8 cellular contexts compared by ENCODE assay signal in genomic region chr9:104969116-104969515, GRCh38. TPM values are rescaled to one million over a fixed set of nuclear protein-coding genes. Genes with fewer than 3 reads are reported as not detected.
A peak's percentile ranks its signal among the peaks of the same experiment; 100 is the strongest.
DNase-seq lines count a peak whose midpoint lies in the region; ATAC-seq, FAIRE-seq and TF ChIP-seq lines count a peak whose summit lies in the region.

No MANE protein-coding gene starts in this region.

- no peak for FAIRE-seq in small intestine (lab: Jason Lieb, UNC)

- H3K9me3 ChIP-seq in colonic mucosa (no peaks in the 10 kb centered on the region), mucosa of rectum (ENCODE audit: control insufficient read depth in 2 of 2, low read length in 2 of 2) (no peaks in the 10 kb centered on the region), upper lobe of right lung (no peaks in the 10 kb centered on the region), small intestine (ENCODE audit: control insufficient read depth, low read depth) (no peaks in the 10 kb centered on the region)

- CTCF ChIA-PET in activated naive CD4-positive, alpha-beta T cell treated with anti-CD3 and anti-CD28 coated beads, Interleukin-2, amount 10 ng/mL, durations not matched to agents 7 days and 5 days (lab: Charles Lee) = no interaction called here

- H3K4me3 Mint-ChIP-seq in activated naive CD4-positive, alpha-beta T cell treated with anti-CD3 and anti-CD28 coated beads, Interleukin-2, amount 10 ng/mL, durations not matched to agents 7 days and 5 days = peak overlapping the region; percentile 79

- H3K27me3 Mint-ChIP-seq in activated naive CD4-positive, alpha-beta T cell treated with anti-CD3 and anti-CD28 coated beads, Interleukin-2, amount 10 ng/mL, durations not matched to agents 7 days and 5 days = peaks cover 46% of the 10 kb centered on the region

- H3K27me3 ChIP-seq in colonic mucosa (no peaks in the 10 kb centered on the region), mucosa of rectum (ENCODE audit: control insufficient read depth in 2 of 2, insufficient read depth in 2 of 2, low read length in 2 of 2) (no peaks in the 10 kb centered on the region), upper lobe of right lung (no peaks in the 10 kb centered on the region), small intestine (ENCODE audit: control insufficient read depth in 2 of 2, insufficient read depth in 2 of 2, low read length in 2 of 2) (peaks cover 0 to 1% of the 10 kb centered on the region in 2 donors)

- H3K4me1 ChIP-seq in colonic mucosa (no peaks in the 10 kb centered on the region), mucosa of rectum (ENCODE audit: control insufficient read depth in 2 of 2, insufficient read depth in 2 of 2, low read length in 2 of 2) (peaks cover 6 to 12% of the 10 kb centered on the region in 2 donors), upper lobe of right lung (peaks cover 17% of the 10 kb centered on the region), small intestine (ENCODE audit: control insufficient read depth in 2 of 2, insufficient read depth in 1 of 2, low read depth in 1 of 2, low read length in 1 of 2) (no peaks in the 10 kb centered on the region)

- intact Hi-C loops in colonic mucosa (cut with DNase I) (loop anchor here (5.0 kb wide), 1 partner anchor 42 kb away; the partner anchor contains the start of gene ABCA1), upper lobe of right lung (cut with DNase I) (no loop called here)

- 67 to 72% (median 71%) methylated on average over 4 of the region's 4 CpGs for WGBS in small intestine, 3 donors

- H3K9me3 Mint-ChIP-seq in activated naive CD4-positive, alpha-beta T cell treated with anti-CD3 and anti-CD28 coated beads, Interleukin-2, amount 10 ng/mL, durations not matched to agents 7 days and 5 days = no peaks in the 10 kb centered on the region

- H3K4me1 Mint-ChIP-seq in activated naive CD4-positive, alpha-beta T cell treated with anti-CD3 and anti-CD28 coated beads, Interleukin-2, amount 10 ng/mL, durations not matched to agents 7 days and 5 days = peaks cover 12% of the 10 kb centered on the region

- H3K36me3 Mint-ChIP-seq in activated naive CD4-positive, alpha-beta T cell treated with anti-CD3 and anti-CD28 coated beads, Interleukin-2, amount 10 ng/mL, durations not matched to agents 7 days and 5 days = no peaks in the 10 kb centered on the region

- no peaks in the 10 kb centered on the region for H3K36me3 ChIP-seq in colonic mucosa
- H3K36me3 ChIP-seq in mucosa of rectum (ENCODE audit: control insufficient read depth in 2 of 2, insufficient read depth in 2 of 2, low read length in 2 of 2) = no peaks in the 10 kb centered on the region
- no peaks in the 10 kb centered on the region for H3K36me3 ChIP-seq in upper lobe of right lung
- H3K36me3 ChIP-seq in small intestine (ENCODE audit: control insufficient read depth in 2 of 2, insufficient read depth in 2 of 2, low read length in 2 of 2) = no peaks in the 10 kb centered on the region

- TF ChIP-seq CTCF in colonic mucosa (IDR thresholded peaks at IDR 0.05) = no peak
- no peak for TF ChIP-seq CTCF in upper lobe of right lung (IDR thresholded peaks at IDR 0.05)

- H3K9ac ChIP-seq in colonic mucosa (ENCODE audit: low read depth in 2 of 2, low read length in 2 of 2) (no peak overlapping the region), mucosa of rectum (ENCODE audit: low read depth in 1 of 2, low read length in 2 of 2) (peak overlapping the region in 1 of 2 donors; percentile 81)

- H3K4me3 ChIP-seq in colonic mucosa = no peak overlapping the region
- H3K4me3 ChIP-seq in mucosa of rectum (ENCODE audit: low read length in 2 of 2) = no peak overlapping the region
- H3K4me3 ChIP-seq in upper lobe of right lung = peak overlapping the region; percentile 67
- no peak overlapping the region for H3K4me3 ChIP-seq in small intestine (ENCODE audit: low read depth in 1 of 2, low read length in 2 of 2)

- ATAC-seq in upper lobe of right lung (peak; percentile 3), GM21825 (IDR thresholded peaks at IDR 0.05; ENCODE audit: unreplicated experiment) (no peak), HG03025 (IDR thresholded peaks at IDR 0.05; ENCODE audit: low FRiP score, unreplicated experiment) (no peak)

- H3K27ac ChIP-seq in colonic mucosa = peak overlapping the region; percentile 69
- H3K27ac ChIP-seq in mucosa of rectum (ENCODE audit: low read depth in 2 of 2, low read length in 2 of 2) = peak overlapping the region; percentile 38 to 82
- H3K27ac ChIP-seq in upper lobe of right lung = peak overlapping the region; percentile 88
- H3K27ac ChIP-seq in small intestine (ENCODE audit: low read depth in 1 of 2, low read length in 1 of 2) = no peak overlapping the region

- no peak overlapping the region for H3K27ac Mint-ChIP-seq in activated naive CD4-positive, alpha-beta T cell treated with anti-CD3 and anti-CD28 coated beads, Interleukin-2, amount 10 ng/mL, durations not matched to agents 7 days and 5 days

- DNase-seq in activated naive CD4-positive, alpha-beta T cell treated with anti-CD3 and anti-CD28 coated beads, Interleukin-2, amount 10 ng/mL, durations not matched to agents 7 days and 5 days = no peak
- no peak for DNase-seq in activated naive CD4-positive, alpha-beta T cell (lab: John Stamatoyannopoulos, UW)
- DNase-seq in colonic mucosa (no peak), upper lobe of right lung (no peak), small intestine (no peak)

RNA-seq across cellular contexts. Expression of gene ABCA1, which starts 41.2 kb away (rescaled TPM):
- 10 to 100 TPM; 11.2 to 17.8 TPM for total RNA-seq in colonic mucosa
- 49.0 TPM for total RNA-seq in upper lobe of right lung
- polyA plus RNA-seq in small intestine = 1 to 10 TPM; 1.6 to 3.2 (median 3.0) TPM

Comparison
In these comparisons a context has a peak if more than half of its experiments do, and no peak if none do; other contexts are left out.
1. H3K27ac ChIP-seq: peak in colonic mucosa (single experiment), mucosa of rectum (2 of 2) and upper lobe of right lung (single experiment); none in small intestine (0 of 2).